1 cellular context compared by ENCODE assay signal in genomic region chr2:218393750-218394290, GRCh38.
TF ChIP-seq lines count a peak whose summit lies in the region.

No MANE protein-coding gene starts in this region.

TF ChIP-seq in H1, 55 proteins besides CTCF, POLR2A, EP300 and RAD21:
- TF ChIP-seq CEBPB (IDR thresholded peaks at IDR 0.05; ENCODE audit: low read depth, low read length) = peak; percentile 52; the same call in 1 of the 2 replicates
- no peak for TF ChIP-seq ZNF274 (IDR thresholded peaks at IDR 0.05; ENCODE audit: borderline replicate concordance, extremely low read depth, low read length)
- TF ChIP-seq, protein P1, sequence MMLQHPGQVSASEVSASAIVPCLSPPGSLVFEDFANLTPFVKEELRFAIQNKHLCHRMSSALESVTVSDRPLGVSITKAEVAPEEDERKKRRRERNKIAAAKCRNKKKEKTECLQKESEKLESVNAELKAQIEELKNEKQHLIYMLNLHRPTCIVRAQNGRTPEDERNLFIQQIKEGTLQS (IDR thresholded peaks at IDR 0.05; ENCODE audit: insufficient read depth, low read depth, low read length) = 0 out of 2 replicates have a peak, but pooled peaks have one; percentile 27
- no peak for TF ChIP-seq E2F6 (IDR thresholded peaks at IDR 0.05)
